Comparison of ENCODE assay signal across 9 cellular contexts in genomic region chr6:138307816-138308727, GRCh38.
DNase-seq lines count a peak whose midpoint lies in the region; TF ChIP-seq lines count a peak whose summit lies in the region.
"Had no signal": no experiment of that assay in that cellular context is flagged by ENCODE, and none has a peak within 500 bp of the region (broad histone marks: within the 10 kb centered on the region; RNA-seq: fewer than 3 reads in every experiment).

No MANE protein-coding gene starts in this region.

- no peaks in the 10 kb centered on the region for H3K9me3 Mint-ChIP-seq in CD4-positive, alpha-beta memory T cell

- DNase-seq in HEK293T (ENCODE audit: extremely low spot score) (peak; percentile 72), mammary epithelial cell (no peak), kidney epithelial cell (ENCODE audit: low read depth) (no peak), transverse colon (peak; percentile 42), Peyer's patch (no peak), 8988T (no peak)
- DNase-seq in CD4-positive, alpha-beta memory T cell = no peak
- DNase-seq: activated CD4-positive, CD25-positive, alpha-beta regulatory T cell treated with anti-CD3 and anti-CD28 coated beads, Interleukin-2, amount 50 U/mL, for 72 hours; NCI-H748 treated with DMSO at 0.1 percent for 48 hours had no signal

- BruUV-seq in mammary epithelial cell (replicated peaks; lab: Mats Ljungman, UMichigan) = no TSS peak

- WGBS in mammary epithelial cell (ENCODE audit: low coverage, missing lambda C conversion rate) = 93% methylated on average over 11 of the region's 11 CpGs
- WGBS in transverse colon (ENCODE audit: low coverage in 1 of 2), 2 donors = 50% methylated on average over 11 of the region's 11 CpGs; no CpG with 5 or more reads in 1 of the 2 donors

- H3K9ac ChIP-seq in mammary epithelial cell (ENCODE audit: insufficient read depth, low read length) = no peak overlapping the region

- no peaks in the 10 kb centered on the region for H3K36me3 ChIP-seq in mammary epithelial cell (ENCODE audit: insufficient read depth, low read length)
- H3K36me3 ChIP-seq in kidney epithelial cell (ENCODE audit: control insufficient read depth, insufficient read depth, low read length) = no peaks in the 10 kb centered on the region
- no peaks in the 10 kb centered on the region for H3K36me3 ChIP-seq in transverse colon
- no peaks in the 10 kb centered on the region for H3K36me3 ChIP-seq in CD4-positive, alpha-beta memory T cell (ENCODE audit: insufficient read depth, low read length)
- H3K36me3 ChIP-seq in Peyer's patch = no peaks in the 10 kb centered on the region

- H3K79me2 ChIP-seq in mammary epithelial cell (ENCODE audit: insufficient read depth, low read length) = no peaks in the 10 kb centered on the region

- dilution Hi-C loops in mammary epithelial cell (cut with HindIII; ENCODE audit: low sequenced_read_pairs) = no loop called here

- no peak overlapping the region for H3K4me2 ChIP-seq in mammary epithelial cell (ENCODE audit: insufficient read depth, low read depth, low read length)

- TF ChIP-seq CTCF in mammary epithelial cell (conservative IDR thresholded peaks at IDR 0.05 in 1 of 2, IDR thresholded peaks at IDR 0.05 in 1 of 2; ENCODE audit: extremely low read depth in 1 of 2, insufficient read depth in 1 of 2, low read depth in 1 of 2, low read length in 2 of 2) (no peak), kidney epithelial cell (IDR thresholded peaks at IDR 0.05; ENCODE audit: insufficient read depth, low read length, poor library complexity, severe bottlenecking) (peak; percentile 21), transverse colon (IDR thresholded peaks at IDR 0.05) (peak in 2 of 5 experiments; percentile 11), Peyer's patch (IDR thresholded peaks at IDR 0.05) (peak in 1 of 6 experiments; percentile 37)

- peak overlapping the region; percentile 66 for H2AFZ ChIP-seq in mammary epithelial cell (ENCODE audit: low read depth, low read length)

- H3K27me3 Mint-ChIP-seq in CD4-positive, alpha-beta memory T cell = peaks cover 0 to 4% of the 10 kb centered on the region in 2 donors

- no peak for TF ChIP-seq POLR2A in transverse colon (IDR thresholded peaks at IDR 0.05)
- TF ChIP-seq POLR2A in Peyer's patch (IDR thresholded peaks at IDR 0.05) = no peak

- CTCF ChIA-PET in HEK293T (lab: Yijun Ruan, JAX) = interaction anchor here (1.1 kb wide), 1 partner anchor 14 kb away, joined by 3 read pairs; no protein-coding TSS in a partner anchor
- CTCF ChIA-PET in mammary epithelial cell (lab: Charles Lee; ENCODE audit: low non-redundant PET) = no interaction called here
- CTCF ChIA-PET in CD4-positive, alpha-beta memory T cell (lab: Charles Lee; ENCODE audit: partially characterized antibody) = no interaction called here

- H3K36me3 Mint-ChIP-seq in CD4-positive, alpha-beta memory T cell = no peaks in the 10 kb centered on the region

- H3K27ac ChIP-seq in mammary epithelial cell (ENCODE audit: insufficient read depth, low read depth, low read length) = no peak overlapping the region
- H3K27ac ChIP-seq in transverse colon = no peak overlapping the region
- no peak overlapping the region for H3K27ac ChIP-seq in CD4-positive, alpha-beta memory T cell (ENCODE audit: low read depth, low read length)
- no peak overlapping the region for H3K27ac ChIP-seq in Peyer's patch

- H3K4me3 Mint-ChIP-seq in CD4-positive, alpha-beta memory T cell = no peak overlapping the region

- in situ Hi-C loops in mammary epithelial cell (cut with MboI; ENCODE audit: low sequenced_read_pairs in 2 of 2) = no loop called here
- in situ Hi-C loops in transverse colon (cut with MboI; ENCODE audit: low pct_ligation_motif_present in 1 of 4, low pct_unique_long_range_greater_than_20kb in 1 of 4, low sequenced_read_pairs in 3 of 4) = no loop called here

- POLR2A ChIA-PET in HEK293T (lab: Yijun Ruan, JAX) = no interaction called here
- POLR2A ChIA-PET in CD4-positive, alpha-beta memory T cell (lab: Charles Lee; ENCODE audit: partially characterized antibody) = no interaction called here

- TF ChIP-seq EP300 in transverse colon (IDR thresholded peaks at IDR 0.05; ENCODE audit: low read depth) = no peak

- H3K4me1 Mint-ChIP-seq in CD4-positive, alpha-beta memory T cell = no peaks in the 10 kb centered on the region

- H3K27me3 ChIP-seq in mammary epithelial cell (ENCODE audit: insufficient read depth, low read length) (no peaks in the 10 kb centered on the region), kidney epithelial cell (ENCODE audit: control insufficient read depth, insufficient read depth, low read length) (no peaks in the 10 kb centered on the region), transverse colon (no peaks in the 10 kb centered on the region), Peyer's patch (no peaks in the 10 kb centered on the region)
- no peaks in the 10 kb centered on the region for H3K27me3 ChIP-seq in CD4-positive, alpha-beta memory T cell (ENCODE audit: insufficient read depth, low read length)

- no peaks in the 10 kb centered on the region for H3K4me1 ChIP-seq in mammary epithelial cell (ENCODE audit: insufficient read depth, low read length)
- no peaks in the 10 kb centered on the region for H3K4me1 ChIP-seq in transverse colon
- H3K4me1 ChIP-seq in CD4-positive, alpha-beta memory T cell (ENCODE audit: insufficient read depth, low read length) = no peaks in the 10 kb centered on the region
- no peaks in the 10 kb centered on the region for H3K4me1 ChIP-seq in Peyer's patch

- H3K4me3 ChIP-seq in mammary epithelial cell (replicated peaks in 1 of 3; ENCODE audit: insufficient read depth in 1 of 3, low read depth in 2 of 3, low read length in 3 of 3) = no peak overlapping the region
- H3K4me3 ChIP-seq in kidney epithelial cell (ENCODE audit: low read depth, low read length) = no peak overlapping the region
- no peak overlapping the region for H3K4me3 ChIP-seq in transverse colon
- no peak overlapping the region for H3K4me3 ChIP-seq in CD4-positive, alpha-beta memory T cell (ENCODE audit: low read length in 2 of 2)
- H3K4me3 ChIP-seq in Peyer's patch = no peak overlapping the region

- no peak overlapping the region for H3K27ac Mint-ChIP-seq in CD4-positive, alpha-beta memory T cell

- intact Hi-C loops in mammary epithelial cell (cut with micrococcal nuclease) = no loop called here
- intact Hi-C loops in transverse colon (cut with DNase I; ENCODE audit: low total_unique reads) = no loop called here
- intact Hi-C loops in CD4-positive, alpha-beta memory T cell (cut with micrococcal nuclease) = no loop called here

- H3K9me3 ChIP-seq in mammary epithelial cell (replicated peaks; ENCODE audit: insufficient read depth, low read length) = no peaks in the 10 kb centered on the region
- no peaks in the 10 kb centered on the region for H3K9me3 ChIP-seq in transverse colon
- no peaks in the 10 kb centered on the region for H3K9me3 ChIP-seq in CD4-positive, alpha-beta memory T cell (ENCODE audit: control insufficient read depth in 1 of 2, low read length in 2 of 2)
- no peaks in the 10 kb centered on the region for H3K9me3 ChIP-seq in Peyer's patch

- no peaks in the 10 kb centered on the region for H4K20me1 ChIP-seq in mammary epithelial cell (ENCODE audit: insufficient read depth, low read length)

TF ChIP-seq in HEK293T, 16 proteins besides CTCF, POLR2A, EP300 and RAD21:
- no peak for TF ChIP-seq FOXA1 (IDR thresholded peaks at IDR 0.05)
- TF ChIP-seq SP1 (IDR thresholded peaks at IDR 0.05) = no peak
- TF ChIP-seq HDGF (IDR thresholded peaks at IDR 0.05; ENCODE audit: borderline replicate concordance) = no peak
- TF ChIP-seq FOXM1 (IDR thresholded peaks at IDR 0.05; ENCODE audit: borderline replicate concordance) = no peak
- TF ChIP-seq FOXK2 (IDR thresholded peaks at IDR 0.05) = no peak
- TF ChIP-seq LEF1 (IDR thresholded peaks at IDR 0.05; ENCODE audit: borderline replicate concordance) = no peak
- no peak for TF ChIP-seq PKNOX1 (IDR thresholded peaks at IDR 0.05)
- TF ChIP-seq ARNT (IDR thresholded peaks at IDR 0.05) = no peak
- TF ChIP-seq SUZ12 (IDR thresholded peaks at IDR 0.05) = no peak
- no peak for TF ChIP-seq BHLHE40 (IDR thresholded peaks at IDR 0.05; ENCODE audit: borderline replicate concordance)
- no peak for TF ChIP-seq L3MBTL2 (conservative IDR thresholded peaks at IDR 0.05)
TF ChIP-seq in HEK293T: peak in this region for 0.

Comparison
In these comparisons a context has a peak if more than half of its experiments do, and no peak if none do; other contexts are left out.
1. DNase-seq: peak in HEK293T (single experiment) and transverse colon (single experiment); none in mammary epithelial cell (single experiment), kidney epithelial cell (single experiment), CD4-positive, alpha-beta memory T cell (0 of 5), Peyer's patch (0 of 3) and 8988T (single experiment).